In genomic region chr3:89107461-89108035, GRCh38 we compare ENCODE assay signal across 8 cellular contexts. TPM values are rescaled to one million over a fixed set of nuclear protein-coding genes. Genes with fewer than 3 reads are reported as not detected.
DNase-seq lines count a peak whose midpoint lies in the region; ATAC-seq and TF ChIP-seq lines count a peak whose summit lies in the region.

EPHA3 (plus strand) TSS chr3:89107621; CDS start chr3:89107749, 128 bp downstream.

- H3K4me3 ChIP-seq in AG04449 (ENCODE audit: low read depth, low read length) (peak within 1 kb of the TSS; percentile 62), foreskin fibroblast (ENCODE audit: low read depth in 1 of 2, low read length in 2 of 2) (peak within 1 kb of the TSS; percentile 35 to 73), thymus (ENCODE audit: low read length) (peak within 1 kb of the TSS; percentile 25)

- H3K27me3 Mint-ChIP-seq in activated T-helper 2 cell treated with anti-CD3 and anti-CD28 coated beads, Interferon-gamma antibody, Interleukin-2, Interleukin-4, amounts not matched to agents 10 μg/mL and 5 μg/mL and 100 μg/mL, durations not matched to agents 14 hours and 24 hours and 36 hours (ENCODE audit: low read depth), result peaks cover 26% of the 10 kb centered on the region
- H3K27me3 Mint-ChIP-seq in natural killer cell (ENCODE audit: low read depth in 2 of 2), result no peaks in the 10 kb centered on the region

- H3K27ac Mint-ChIP-seq in activated T-helper 2 cell treated with anti-CD3 and anti-CD28 coated beads, Interferon-gamma antibody, Interleukin-2, Interleukin-4, amounts not matched to agents 10 μg/mL and 5 μg/mL and 100 μg/mL, durations not matched to agents 14 hours and 24 hours and 36 hours, result no peak within 1 kb of the TSS
- no peak within 1 kb of the TSS for H3K27ac Mint-ChIP-seq in natural killer cell

- POLR2A ChIA-PET in AG04449 (lab: Yijun Ruan, JAX), result no interaction called here

- no peaks in the 10 kb centered on the region for H3K9me3 Mint-ChIP-seq in activated T-helper 2 cell treated with anti-CD3 and anti-CD28 coated beads, Interferon-gamma antibody, Interleukin-2, Interleukin-4, amounts not matched to agents 10 μg/mL and 5 μg/mL and 100 μg/mL, durations not matched to agents 14 hours and 24 hours and 36 hours
- peaks cover 0 to 3% of the 10 kb centered on the region in 2 donors for H3K9me3 Mint-ChIP-seq in natural killer cell

- under 1% methylated on average over 29 of the region's 29 CpGs for WGBS in thymus

- no peaks in the 10 kb centered on the region for H3K36me3 Mint-ChIP-seq in activated T-helper 2 cell treated with anti-CD3 and anti-CD28 coated beads, Interferon-gamma antibody, Interleukin-2, Interleukin-4, amounts not matched to agents 10 μg/mL and 5 μg/mL and 100 μg/mL, durations not matched to agents 14 hours and 24 hours and 36 hours (ENCODE audit: low read depth)
- H3K36me3 Mint-ChIP-seq in natural killer cell, result no peaks in the 10 kb centered on the region

- H3K27ac ChIP-seq in thymus (ENCODE audit: low read depth), result no peak within 1 kb of the TSS

- CTCF ChIA-PET in AG04449 (lab: Yijun Ruan, JAX), result interaction anchor here (1.0 kb wide), 1 partner anchor 888 kb away, joined by 3 read pairs; no protein-coding TSS in a partner anchor

- intact Hi-C loops in activated T-helper 2 cell treated with anti-CD3 and anti-CD28 coated beads, Interferon-gamma antibody, Interleukin-2, Interleukin-4, amounts not matched to agents 10 μg/mL and 5 μg/mL and 100 μg/mL, durations not matched to agents 14 hours and 24 hours and 36 hours (cut with micrococcal nuclease), result no loop called here
- intact Hi-C loops in natural killer cell (cut with micrococcal nuclease), result no loop called here

- H3K4me1 ChIP-seq in thymus (ENCODE audit: control insufficient read depth, insufficient read depth, low read length), result no peaks in the 10 kb centered on the region

- no peak for DNase-seq in AG04449 (ENCODE audit: low read depth, low spot score)
- DNase-seq in NCI-H748 treated with DMSO at 0.1 percent for 48 hours (lab: John Stamatoyannopoulos, UW), result peak; percentile 81
- peak; percentile 26 for DNase-seq in activated T-helper 2 cell treated with anti-CD3 and anti-CD28 coated beads, Interferon-gamma antibody, Interleukin-2, Interleukin-4, amounts not matched to agents 10 μg/mL and 5 μg/mL and 100 μg/mL, durations not matched to agents 14 hours and 24 hours and 36 hours (ENCODE audit: low spot score)
- peak; percentile 70 to 89 for DNase-seq in foreskin fibroblast
- no peak for DNase-seq in natural killer cell

- H3K36me3 ChIP-seq in thymus (ENCODE audit: control insufficient read depth, insufficient read depth), result no peaks in the 10 kb centered on the region

- ATAC-seq in GM18867 (IDR thresholded peaks at IDR 0.05; ENCODE audit: unreplicated experiment) (peak; percentile 99), HG03060 (IDR thresholded peaks at IDR 0.05; ENCODE audit: low read depth, unreplicated experiment) (peak; percentile 82), natural killer cell (peak in 2 of 3 donors; percentile 30 to 43)

- peaks cover 9% of the 10 kb centered on the region for H3K4me1 Mint-ChIP-seq in activated T-helper 2 cell treated with anti-CD3 and anti-CD28 coated beads, Interferon-gamma antibody, Interleukin-2, Interleukin-4, amounts not matched to agents 10 μg/mL and 5 μg/mL and 100 μg/mL, durations not matched to agents 14 hours and 24 hours and 36 hours (ENCODE audit: low read depth)
- no peaks in the 10 kb centered on the region for H3K4me1 Mint-ChIP-seq in natural killer cell

- H3K27me3 ChIP-seq in thymus (ENCODE audit: control insufficient read depth, insufficient read depth), result no peaks in the 10 kb centered on the region

- no peaks in the 10 kb centered on the region for H3K9me3 ChIP-seq in thymus (ENCODE audit: control insufficient read depth)

- TF ChIP-seq CTCF in AG04449 (IDR thresholded peaks at IDR 0.05; ENCODE audit: insufficient read depth, low read length, missing control alignments) (no peak), foreskin fibroblast (IDR thresholded peaks at IDR 0.05; ENCODE audit: low read depth, low read length) (no peak), natural killer cell (IDR thresholded peaks at IDR 0.05) (no peak)

- H3K4me3 Mint-ChIP-seq in activated T-helper 2 cell treated with anti-CD3 and anti-CD28 coated beads, Interferon-gamma antibody, Interleukin-2, Interleukin-4, amounts not matched to agents 10 μg/mL and 5 μg/mL and 100 μg/mL, durations not matched to agents 14 hours and 24 hours and 36 hours (ENCODE audit: low read depth), result peak within 1 kb of the TSS; percentile 47
- peak within 1 kb of the TSS; percentile 36 for H3K4me3 Mint-ChIP-seq in natural killer cell

RNA-seq across cellular contexts. Expression of gene EPHA3, which starts in this region (rescaled TPM):
- not detected in 2 replicates for total RNA-seq in activated T-helper 2 cell treated with anti-CD3 and anti-CD28 coated beads, Interferon-gamma antibody, Interleukin-2, Interleukin-4, amounts not matched to agents 10 μg/mL and 5 μg/mL and 100 μg/mL, durations not matched to agents 14 hours and 24 hours and 36 hours
- not detected for total RNA-seq in natural killer cell
- 0.73 TPM for polyA plus RNA-seq in thymus

Comparison
In these comparisons a context has a peak if more than half of its experiments do, and no peak if none do; other contexts are left out.
1. Peak in DNase-seq in activated T-helper 2 cell treated with anti-CD3 and anti-CD28 coated beads, Interferon-gamma antibody, Interleukin-2, Interleukin-4, amounts not matched to agents 10 μg/mL and 5 μg/mL and 100 μg/mL, durations not matched to agents 14 hours and 24 hours and 36 hours; RNA of the gene not detected or under 1 TPM.
2. Peak in ATAC-seq in natural killer cell; RNA of the gene not detected or under 1 TPM.
3. DNase-seq: peak in NCI-H748 treated with DMSO at 0.1 percent for 48 hours (single experiment) and foreskin fibroblast (2 of 2); none in AG04449 (single experiment) and natural killer cell (single experiment).
4. ATAC-seq: peak in every context shown above with its lines; median percentile 99 in GM18867; 82 in HG03060; 36 in natural killer cell.
5. Peak in every context shown above with its lines, with median percentiles within 50 percentile points of each other: H3K4me3 ChIP-seq.